In genomic region chr11:115334932-115335788, GRCh38 we compare ENCODE assay signal across 8 cellular contexts.
DNase-seq lines count a peak whose midpoint lies in the region; ATAC-seq and TF ChIP-seq lines count a peak whose summit lies in the region.

No MANE protein-coding gene starts in this region.

- H2AFZ ChIP-seq in GM23338, result no peak overlapping the region
- no peak overlapping the region for H2AFZ ChIP-seq in PC-9

- H3K4me2 ChIP-seq in GM23338 (no peak overlapping the region), PC-9 (no peak overlapping the region)

- intact Hi-C loops in PC-9 (cut with micrococcal nuclease; ENCODE audit: unreplicated experiment) (loop anchor here (5.0 kb wide), 1 partner anchor 1357 kb away; no protein-coding TSS in a partner anchor), stomach (cut with DNase I; ENCODE audit: low total_unique reads) (no loop called here)

- 47 to 52% (median 51%) methylated on average over 3 of the region's 3 CpGs for WGBS in stomach, 5 donors

- no peaks in the 10 kb centered on the region for H3K9me2 ChIP-seq in GM23338 (ENCODE audit: insufficient read depth)
- no peaks in the 10 kb centered on the region for H3K9me2 ChIP-seq in PC-9 (ENCODE audit: insufficient read depth)

- TF ChIP-seq EP300 in stomach (IDR thresholded peaks at IDR 0.05), result no peak

- H3F3A ChIP-seq in GM23338 (replicated peaks; ENCODE audit: low read depth), result no peaks in the 10 kb centered on the region
- H3F3A ChIP-seq in PC-9 (ENCODE audit: insufficient read depth, low read depth), result no peaks in the 10 kb centered on the region

- ATAC-seq in GM23338 (no peak), GM18867 (IDR thresholded peaks at IDR 0.05; ENCODE audit: unreplicated experiment) (no peak), GM21360 (IDR thresholded peaks at IDR 0.05; ENCODE audit: unreplicated experiment) (no peak)

- TF ChIP-seq CTCF in AG04450 (IDR thresholded peaks at IDR 0.05; ENCODE audit: low read depth, low read length), result peak; percentile 80
- TF ChIP-seq CTCF in GM23338 (conservative IDR thresholded peaks at IDR 0.05; ENCODE audit: low read depth in 2 of 2), result peak; percentile 55 to 87
- TF ChIP-seq CTCF in PC-9 (conservative IDR thresholded peaks at IDR 0.05), result peak; percentile 81
- peak; percentile 65 for TF ChIP-seq CTCF in fibroblast of pulmonary artery (IDR thresholded peaks at IDR 0.05; ENCODE audit: low read length, missing control alignments)
- peak in 5 of 7 experiments; percentile 30 to 70 (median 54) for TF ChIP-seq CTCF in stomach (IDR thresholded peaks at IDR 0.05)

- H3K4me1 ChIP-seq in GM23338 (ENCODE audit: insufficient read depth) (peaks cover 4% of the 10 kb centered on the region; the same call in 1 of the 2 replicates), PC-9 (replicated peaks; ENCODE audit: insufficient read depth) (no peaks in the 10 kb centered on the region), stomach (no peaks in the 10 kb centered on the region)

- no peaks in the 10 kb centered on the region for H3K4me1 Mint-ChIP-seq in GM23338

- no peak overlapping the region for H3K4me3 Mint-ChIP-seq in GM23338

- TF ChIP-seq POLR2A in stomach (IDR thresholded peaks at IDR 0.05), result no peak

- no peaks in the 10 kb centered on the region; the same call in 2 of the 3 replicates for H3K36me3 Mint-ChIP-seq in GM23338 (ENCODE audit: low read depth)

- H3K36me3 ChIP-seq in GM23338 (ENCODE audit: insufficient read depth), result no peaks in the 10 kb centered on the region
- no peaks in the 10 kb centered on the region for H3K36me3 ChIP-seq in PC-9 (ENCODE audit: low read depth)
- no peaks in the 10 kb centered on the region for H3K36me3 ChIP-seq in stomach

- BruUV-seq in PC-9 (replicated peaks; lab: Mats Ljungman, UMichigan), result no TSS peak

- no peaks in the 10 kb centered on the region; the same call in 2 of the 3 replicates for H3K9me3 Mint-ChIP-seq in GM23338

- no peaks in the 10 kb centered on the region for H3K27me3 Mint-ChIP-seq in GM23338 (ENCODE audit: insufficient read depth, low read depth, poor library complexity)

- POLR2A ChIA-PET in AG04450 (lab: Yijun Ruan, JAX) (interaction anchor here (0.7 to 1.0 kb wide), 2 partner anchors 168 to 169 kb away, joined by 3 to 7 read pairs; partner anchors contain the start of gene CADM1), PC-9 (lab: Charles Lee; ENCODE audit: unreplicated experiment) (no interaction called here)

- no peak overlapping the region for H3K27ac Mint-ChIP-seq in GM23338

- H3K79me2 ChIP-seq in GM23338 (replicated peaks; ENCODE audit: insufficient read depth), result no peaks in the 10 kb centered on the region
- no peaks in the 10 kb centered on the region for H3K79me2 ChIP-seq in PC-9 (ENCODE audit: low read depth)

- no peak overlapping the region for H3K27ac ChIP-seq in AG04450 (ENCODE audit: low read depth, low read length)
- no peak overlapping the region for H3K27ac ChIP-seq in GM23338 (ENCODE audit: low read depth)
- no peak overlapping the region for H3K27ac ChIP-seq in PC-9
- no peak overlapping the region for H3K27ac ChIP-seq in stomach

- H3K9me3 ChIP-seq in AG04450 (ENCODE audit: control insufficient read depth, insufficient read depth, low read length) (no peaks in the 10 kb centered on the region), PC-9 (ENCODE audit: insufficient read depth, low read depth) (no peaks in the 10 kb centered on the region), stomach (no peaks in the 10 kb centered on the region)

- no peak for DNase-seq in AG04450 (ENCODE audit: low read depth, low spot score)
- DNase-seq in GM23338 (ENCODE audit: low spot score), result peak; percentile 51
- no peak for DNase-seq in PC-9
- DNase-seq in fibroblast of pulmonary artery (ENCODE audit: low read depth), result peak; percentile 49
- DNase-seq in stomach, result no peak
- DNase-seq in activated gamma-delta T cell treated with Interleukin-2 at 50 U/mL for 16 hours, result no peak

- H3K27me3 ChIP-seq in AG04450 (ENCODE audit: control insufficient read depth, insufficient read depth, low read length), result no peaks in the 10 kb centered on the region
- H3K27me3 ChIP-seq in GM23338 (ENCODE audit: insufficient read depth), result no peaks in the 10 kb centered on the region
- 0 out of 2 replicates have a peak, but pooled peaks cover 3% of the 10 kb centered on the region for H3K27me3 ChIP-seq in PC-9 (ENCODE audit: insufficient read depth, low read depth)
- no peaks in the 10 kb centered on the region for H3K27me3 ChIP-seq in stomach

- CTCF ChIA-PET in AG04450 (lab: Charles Lee) (interaction anchor here (0.6 to 3.1 kb wide), 27 partner anchors 8 to 709 kb away, joined by 3 to 32 read pairs (median 3); partner anchors contain the start of gene CADM1), PC-9 (lab: Charles Lee) (interaction anchor here (0.6 to 1.0 kb wide), 2 partner anchors 247 to 1357 kb away, joined by 3 to 4 read pairs; no protein-coding TSS in a partner anchor)

- H3K4me3 ChIP-seq in AG04450 (ENCODE audit: low read depth, low read length), result no peak overlapping the region
- no peak overlapping the region for H3K4me3 ChIP-seq in GM23338
- H3K4me3 ChIP-seq in PC-9, result no peak overlapping the region
- no peak overlapping the region for H3K4me3 ChIP-seq in fibroblast of pulmonary artery (replicated peaks; ENCODE audit: low read depth, low read length)
- H3K4me3 ChIP-seq in stomach, result no peak overlapping the region

- H4K20me1 ChIP-seq in GM23338 (replicated peaks; ENCODE audit: insufficient read depth), result 0 out of 2 replicates have a peak, but pooled peaks cover 2% of the 10 kb centered on the region
- no peaks in the 10 kb centered on the region for H4K20me1 ChIP-seq in PC-9 (ENCODE audit: insufficient read depth)

TF ChIP-seq in GM23338, 12 proteins besides CTCF, POLR2A, EP300 and RAD21:
- TF ChIP-seq JUNB (IDR thresholded peaks at IDR 0.05; ENCODE audit: unreplicated experiment), result no peak

Comparison
In these comparisons a context has a peak if more than half of its experiments do, and no peak if none do; other contexts are left out.
1. DNase-seq: peak in GM23338 (single experiment) and fibroblast of pulmonary artery (single experiment); none in AG04450 (single experiment), PC-9 (0 of 2), stomach (single experiment) and activated gamma-delta T cell treated with Interleukin-2 at 50 U/mL for 16 hours (single experiment).
2. Peak in every context shown above with its lines, with median percentiles within 50 percentile points of each other: CTCF ChIP-seq.